Comparison of ENCODE assay signal across 14 cellular contexts in genomic region chr11:67378544-67378943, GRCh38.
"Had no signal": no experiment of that assay in that cellular context is flagged by ENCODE, and none has a peak within 500 bp of the region (broad histone marks: within the 10 kb centered on the region; RNA-seq: fewer than 3 reads in every experiment).

No MANE protein-coding gene starts in this region.

- H3K4me3 ChIP-seq: breast epithelium, esophagus squamous epithelium, heart left ventricle, transverse colon had no signal

- H3K27ac ChIP-seq: breast epithelium, heart left ventricle, parathyroid adenoma, transverse colon had no signal

- H3K9me3 ChIP-seq: breast epithelium, esophagus squamous epithelium, heart left ventricle, transverse colon had no signal

- H3K27me3 Mint-ChIP-seq: natural killer cell treated with Interleukin-12 subunit alpha and Interleukin-12 subunit beta and Interleukin-15 and Interleukin-18, amount 100 ng/mL, for 72 hours had no signal

- H3K4me3 Mint-ChIP-seq: activated T-cell treated with anti-CD3 and anti-CD28 coated beads, Interleukin-2, amount 50 U/mL, for 24 hours; natural killer cell treated with Interleukin-12 subunit alpha and Interleukin-12 subunit beta and Interleukin-15 and Interleukin-18, amount 100 ng/mL, for 72 hours had no signal

- H3K27ac Mint-ChIP-seq: activated naive CD4-positive, alpha-beta T cell treated with anti-CD3 and anti-CD28 coated beads, Interleukin-2, amount 50 U/mL, for 72 hours; natural killer cell treated with Interleukin-12 subunit alpha and Interleukin-12 subunit beta and Interleukin-15 and Interleukin-18, amount 100 ng/mL, for 72 hours had no signal

- H3K36me3 ChIP-seq: breast epithelium, esophagus squamous epithelium, heart left ventricle, transverse colon had no signal

- H3K79me2 ChIP-seq: parathyroid adenoma had no signal

- H3K27me3 ChIP-seq: breast epithelium, transverse colon had no signal

- H3K9ac ChIP-seq: parathyroid adenoma had no signal

- DNase-seq: activated CD4-positive, alpha-beta T cell treated with anti-CD3 and anti-CD28 coated beads, Interleukin-2, amount 50 U/mL, for 1 hour; activated effector memory CD4-positive, alpha-beta T cell treated with anti-CD3 and anti-CD28 coated beads, Interleukin-2, amount 50 U/mL, for 16 hours; activated T-cell treated with anti-CD3 and anti-CD28 coated beads, Interleukin-2, amount 50 U/mL, for 24 hours; esophagus squamous epithelium; foreskin melanocyte; heart left ventricle; left colon; small intestine; T-helper 2 cell; transverse colon had no signal

- ATAC-seq: activated naive CD4-positive, alpha-beta T cell treated with anti-CD3 and anti-CD28 coated beads, Interleukin-2, amount 50 U/mL, for 72 hours; heart left ventricle; natural killer cell treated with Interleukin-12 subunit alpha and Interleukin-12 subunit beta and Interleukin-15 and Interleukin-18, amount 100 ng/mL, for 72 hours had no signal

- H3K4me1 ChIP-seq: parathyroid adenoma had no signal

- H3K36me3 Mint-ChIP-seq: activated naive CD4-positive, alpha-beta T cell treated with anti-CD3 and anti-CD28 coated beads, Interleukin-2, amount 50 U/mL, for 72 hours; natural killer cell treated with Interleukin-12 subunit alpha and Interleukin-12 subunit beta and Interleukin-15 and Interleukin-18, amount 100 ng/mL, for 72 hours had no signal

- H2AFZ ChIP-seq: parathyroid adenoma had no signal

- H3K9me3 Mint-ChIP-seq: activated naive CD4-positive, alpha-beta T cell treated with anti-CD3 and anti-CD28 coated beads, Interleukin-2, amount 50 U/mL, for 72 hours; activated T-cell treated with anti-CD3 and anti-CD28 coated beads, Interleukin-2, amount 50 U/mL, for 24 hours; natural killer cell treated with Interleukin-12 subunit alpha and Interleukin-12 subunit beta and Interleukin-15 and Interleukin-18, amount 100 ng/mL, for 72 hours had no signal
